ENCODE assay signal across 8 cellular contexts in the genomic region with DNA sequence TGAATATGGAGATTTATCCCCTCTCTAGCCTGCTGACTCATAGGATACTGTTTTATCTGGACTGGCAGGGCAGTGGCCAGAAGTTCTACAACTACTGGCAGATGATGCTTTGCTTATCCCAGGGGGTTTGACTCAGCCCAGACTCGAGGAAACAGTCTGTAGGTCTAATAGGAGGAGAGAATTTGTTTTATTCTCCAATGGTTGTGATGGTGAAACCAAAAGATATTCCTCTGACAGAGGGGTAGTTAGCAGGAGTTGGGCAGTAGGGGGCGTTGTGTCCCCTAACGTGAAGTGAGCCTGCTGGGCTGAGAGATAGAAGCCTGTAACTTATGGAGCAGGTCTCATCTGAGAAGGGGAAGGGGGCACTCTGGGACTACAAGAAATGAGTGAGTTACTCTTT.
A peak's percentile ranks its signal among the peaks of the same experiment; 100 is the strongest.
DNase-seq lines count a peak whose midpoint lies in the region; ATAC-seq and TF ChIP-seq lines count a peak whose summit lies in the region.

No MANE protein-coding gene starts in this region.

- H3K36me3 ChIP-seq in Karpas-422 (ENCODE audit: insufficient read depth, low read length): no peaks in the 10 kb centered on the region
- no peaks in the 10 kb centered on the region for H3K36me3 ChIP-seq in adrenal gland (replicated peaks in 1 of 2)
- H3K36me3 ChIP-seq in H7 (replicated peaks; ENCODE audit: control insufficient read depth, insufficient read depth, low read length): no peaks in the 10 kb centered on the region

- DNase-seq in ELF-1 (ENCODE audit: low read depth, low spot score) (peak; percentile 52), Karpas-422 (peak; percentile 83), adrenal gland (peak in 1 of 7 donors; percentile 33), lung microvascular endothelial cell (ENCODE audit: low read depth in 2 of 2) (peak; percentile 26 to 56), H7 (no peak), mesothelial cell of epicardium (ENCODE audit: low spot score in 2 of 2, unreplicated experiment in 2 of 2) (no peak)

- H3K4me1 ChIP-seq in Karpas-422 (ENCODE audit: low read length): no peaks in the 10 kb centered on the region
- no peaks in the 10 kb centered on the region for H3K4me1 ChIP-seq in adrenal gland (replicated peaks in 1 of 2)

- no peak overlapping the region for H3K27ac Mint-ChIP-seq in mesothelial cell of epicardium

- no peak overlapping the region for H3K9ac ChIP-seq in Karpas-422 (ENCODE audit: low read length)

- H3K27me3 Mint-ChIP-seq in mesothelial cell of epicardium (ENCODE audit: low read depth): peaks cover 10% of the 10 kb centered on the region

- ATAC-seq in HG02588 (IDR thresholded peaks at IDR 0.05; ENCODE audit: unreplicated experiment) (no peak), GM19395 (IDR thresholded peaks at IDR 0.05; ENCODE audit: unreplicated experiment) (no peak)

- H2AFZ ChIP-seq in Karpas-422 (ENCODE audit: low read length): no peak overlapping the region

- no peaks in the 10 kb centered on the region for H3K36me3 Mint-ChIP-seq in mesothelial cell of epicardium

- no peaks in the 10 kb centered on the region for H3K4me1 Mint-ChIP-seq in mesothelial cell of epicardium

- H3K9me3 ChIP-seq in Karpas-422 (ENCODE audit: low read length) (no peaks in the 10 kb centered on the region), adrenal gland (replicated peaks in 1 of 3) (no peaks in the 10 kb centered on the region)

- no peak for TF ChIP-seq POLR2A in adrenal gland (IDR thresholded peaks at IDR 0.05)

- H3K27me3 ChIP-seq in Karpas-422 (ENCODE audit: low read length) (no peaks in the 10 kb centered on the region), adrenal gland (no peaks in the 10 kb centered on the region), H7 (ENCODE audit: control insufficient read depth, insufficient read depth, low read length) (no peaks in the 10 kb centered on the region)

- no peak overlapping the region for H3K4me3 Mint-ChIP-seq in mesothelial cell of epicardium

- no peaks in the 10 kb centered on the region for H4K20me1 ChIP-seq in Karpas-422 (ENCODE audit: insufficient read depth, low read depth, low read length)

- WGBS in adrenal gland, 4 donors: 0 to 2% (median 1%) methylated on average over 3 of the region's 3 CpGs

- no peak overlapping the region for H3K27ac ChIP-seq in Karpas-422 (ENCODE audit: low read length)
- no peak overlapping the region for H3K27ac ChIP-seq in adrenal gland

- intact Hi-C loops in adrenal gland (cut with DNase I): no loop called here

- H3K9me3 Mint-ChIP-seq in mesothelial cell of epicardium: peaks cover 30% of the 10 kb centered on the region

- no peak overlapping the region for H3K4me2 ChIP-seq in Karpas-422 (ENCODE audit: low read depth, low read length, poor library complexity, severe bottlenecking)

- no peaks in the 10 kb centered on the region for H3K79me2 ChIP-seq in Karpas-422 (ENCODE audit: low read length)

- peak in 4 of 6 experiments; percentile 7 to 36 (median 26) for TF ChIP-seq CTCF in adrenal gland (IDR thresholded peaks at IDR 0.05)
- no peak for TF ChIP-seq CTCF in mesothelial cell of epicardium (IDR thresholded peaks at IDR 0.05; ENCODE audit: unreplicated experiment)

- H3K9me2 ChIP-seq in Karpas-422 (replicated peaks; ENCODE audit: insufficient read depth, low read length): no peaks in the 10 kb centered on the region

- H3K4me3 ChIP-seq in Karpas-422 (ENCODE audit: low read length) (no peak overlapping the region), adrenal gland (no peak overlapping the region), H7 (ENCODE audit: insufficient read depth, low read depth, low read length) (no peak overlapping the region)

Comparison
In these comparisons a context has a peak if more than half of its experiments do, and no peak if none do; other contexts are left out.
1. DNase-seq: peak in ELF-1 (single experiment), Karpas-422 (single experiment) and lung microvascular endothelial cell (2 of 2); none in H7 (single experiment) and mesothelial cell of epicardium (0 of 2).